In genomic region chrX:40012039-40012799, GRCh38 we compare ENCODE assay signal across 8 cellular contexts.
A peak's percentile ranks its signal among the peaks of the same experiment; 100 is the strongest.
DNase-seq lines count a peak whose midpoint lies in the region; ATAC-seq and TF ChIP-seq lines count a peak whose summit lies in the region.

No MANE protein-coding gene starts in this region.

- TF ChIP-seq POLR2A in heart left ventricle (IDR thresholded peaks at IDR 0.05): no peak

- H3K9me3 ChIP-seq in heart left ventricle: peaks cover 0 to 13% (median 0%) of the 10 kb centered on the region in 12 donors

- H3K4me3 ChIP-seq in heart left ventricle: peak overlapping the region in 11 of 12 donors; percentile 11 to 80 (median 62)

- WGBS in heart left ventricle, 4 donors: 11 to 28% (median 24%) methylated on average over 51 to 57 of the region's 57 CpGs

- H3K36me3 ChIP-seq in heart left ventricle: no peaks in the 10 kb centered on the region

- peak overlapping the region; percentile 88 to 98 (median 94) for H3K27ac ChIP-seq in heart left ventricle

- intact Hi-C loops in heart left ventricle (cut with DNase I): loop anchor here (2.0 to 10.0 kb wide), 22 partner anchors 73 to 277 kb away; partner anchors contain the start of gene BCOR (in 1 of the 10)
- intact Hi-C loops in Right ventricle myocardium superior (cut with DNase I): loop anchor here (10.0 kb wide), 4 partner anchors 73 to 197 kb away; no protein-coding TSS in a partner anchor

- TF ChIP-seq CTCF in heart left ventricle (IDR thresholded peaks at IDR 0.05): no peak

- peak in 1 of 4 donors; percentile 26 for ATAC-seq in heart left ventricle
- ATAC-seq in Right ventricle myocardium superior (ENCODE audit: poor library complexity): no peak

- peak; percentile 26 to 64 (median 52) for DNase-seq in heart left ventricle
- no peak for DNase-seq in Right ventricle myocardium superior
- peak; percentile 79 for DNase-seq in RPMI7951 (ENCODE audit: low read depth)
- DNase-seq in dermis microvascular lymphatic vessel endothelial cell (ENCODE audit: low read depth in 2 of 2): peak; percentile 40 to 79
- peak; percentile 68 for DNase-seq in myocyte (ENCODE audit: low read depth)
- no peak for DNase-seq in globus pallidus (ENCODE audit: low spot score)
- DNase-seq in midbrain (lab: John Stamatoyannopoulos, UW): no peak
- DNase-seq in GF-D8 (lab: John Stamatoyannopoulos, UW): no peak

- peaks cover 0 to 84% (median 0%) of the 10 kb centered on the region in 9 donors for H3K27me3 ChIP-seq in heart left ventricle

- H3K4me1 ChIP-seq in heart left ventricle: peaks cover 0 to 61% (median 17%) of the 10 kb centered on the region in 12 donors

Comparison
In these comparisons a context has a peak if more than half of its experiments do, and no peak if none do; other contexts are left out.
1. DNase-seq: peak in heart left ventricle (5 of 5), RPMI7951 (single experiment), dermis microvascular lymphatic vessel endothelial cell (2 of 2) and myocyte (single experiment); none in Right ventricle myocardium superior (single experiment), globus pallidus (single experiment), midbrain (single experiment) and GF-D8 (single experiment).